ENCODE assay signal across 17 cellular contexts in genomic region chr2:130910931-130911330, GRCh38.
DNase-seq lines count a peak whose midpoint lies in the region; ATAC-seq and TF ChIP-seq lines count a peak whose summit lies in the region.
"Had no signal": no experiment of that assay in that cellular context is flagged by ENCODE, and none has a peak within 500 bp of the region (broad histone marks: within the 10 kb centered on the region; RNA-seq: fewer than 3 reads in every experiment).

No MANE protein-coding gene starts in this region.

- H3K79me1 ChIP-seq in trophoblast cell (ENCODE audit: low read length): peaks cover 5% of the 10 kb centered on the region

- H2BK5ac ChIP-seq in trophoblast cell (ENCODE audit: low read depth, low read length, poor library complexity): no peak overlapping the region

- H2AFZ ChIP-seq in trophoblast cell (ENCODE audit: insufficient read depth, low read length, poor library complexity): no peak overlapping the region

- H3K36me3 ChIP-seq in breast epithelium: no peaks in the 10 kb centered on the region
- no peaks in the 10 kb centered on the region for H3K36me3 ChIP-seq in trophoblast cell (ENCODE audit: control insufficient read depth in 1 of 2, insufficient read depth in 2 of 2, low read length in 2 of 2)
- H3K36me3 ChIP-seq: BLaER1 had no signal

- no TSS peak for BruUV-seq in MCF 10A (replicated peaks; lab: Mats Ljungman, UMichigan)

- H3K79me2 ChIP-seq in trophoblast cell (ENCODE audit: control insufficient read depth, insufficient read depth, low read length, poor library complexity): no peaks in the 10 kb centered on the region

- TF ChIP-seq CTCF in MCF 10A (IDR thresholded peaks at IDR 0.05; ENCODE audit: unreplicated experiment) (no peak), breast epithelium (IDR thresholded peaks at IDR 0.05) (no peak), foreskin keratinocyte (conservative IDR thresholded peaks at IDR 0.05) (no peak)

- H3K9ac ChIP-seq in trophoblast cell (ENCODE audit: low read length): no peak overlapping the region
- H3K9ac ChIP-seq: BLaER1 had no signal

- no peak overlapping the region for H2BK120ac ChIP-seq in trophoblast cell (ENCODE audit: insufficient read depth, low read length, poor library complexity)

- no peak for DNase-seq in MCF 10A (ENCODE audit: unreplicated experiment)
- no peak for DNase-seq in breast epithelium (ENCODE audit: low spot score in 2 of 2)
- DNase-seq in foreskin keratinocyte: no peak
- no peak for DNase-seq in trophoblast cell
- no peak for DNase-seq in activated T-helper 2 cell treated with anti-CD3 and anti-CD28 coated beads, Interferon-gamma antibody, Interleukin-2, Interleukin-4, amounts not matched to agents 10 μg/mL and 5 μg/mL and 100 μg/mL, durations not matched to agents 14 hours and 24 hours and 36 hours (ENCODE audit: low spot score)
- DNase-seq: 8988T; AML-193; Caco-2; CD8-positive, alpha-beta memory T cell; DMS53; GF-D8; HCEC 1CT; HFFc6 had no signal

- peak overlapping the region; percentile 6 for H4K8ac ChIP-seq in trophoblast cell (ENCODE audit: low read depth, low read length)

- H2AK5ac ChIP-seq in trophoblast cell (ENCODE audit: low read length): no peak overlapping the region

- H2BK12ac ChIP-seq in trophoblast cell (ENCODE audit: low read length): no peak overlapping the region

- H3K23ac ChIP-seq in trophoblast cell (ENCODE audit: low read length): no peak overlapping the region

- no peak overlapping the region for H3K18ac ChIP-seq in trophoblast cell (ENCODE audit: low read length)

- POLR2A ChIA-PET in MCF 10A (lab: Yijun Ruan, JAX): interaction anchor here (0.7 to 2.5 kb wide), 7 partner anchors 14 to 198 kb away, joined by 3 to 9 read pairs (median 8); no protein-coding TSS in a partner anchor

- no peak overlapping the region for H3K27ac ChIP-seq in breast epithelium
- H3K27ac ChIP-seq in foreskin keratinocyte: peak overlapping the region; percentile 50
- no peak overlapping the region for H3K27ac ChIP-seq in trophoblast cell (ENCODE audit: low read depth, low read length)
- H3K27ac ChIP-seq: BLaER1 had no signal

- CTCF ChIA-PET in MCF 10A (lab: Yijun Ruan, JAX): interaction anchor here (0.6 to 1.4 kb wide), 5 partner anchors 20 to 549 kb away, joined by 3 to 4 read pairs (median 3); no protein-coding TSS in a partner anchor

- intact Hi-C loops in MCF 10A (cut with micrococcal nuclease) (no loop called here), breast epithelium (cut with DNase I; ENCODE audit: low total_unique reads) (no loop called here)
- intact Hi-C loops in activated T-helper 2 cell treated with anti-CD3 and anti-CD28 coated beads, Interferon-gamma antibody, Interleukin-2, Interleukin-4, amounts not matched to agents 10 μg/mL and 5 μg/mL and 100 μg/mL, durations not matched to agents 14 hours and 24 hours and 36 hours (cut with micrococcal nuclease): no loop called here

- no peaks in the 10 kb centered on the region for H3K9me3 ChIP-seq in breast epithelium
- no peaks in the 10 kb centered on the region for H3K9me3 ChIP-seq in trophoblast cell (ENCODE audit: insufficient read depth, low read depth, low read length)

- H3K4me3 ChIP-seq in breast epithelium: no peak overlapping the region
- H3K4me3 ChIP-seq in trophoblast cell (ENCODE audit: low read depth, low read length): no peak overlapping the region
- H3K4me3 ChIP-seq: BLaER1 had no signal

- H3K9me3 Mint-ChIP-seq in MCF 10A (ENCODE audit: unreplicated experiment): no peaks in the 10 kb centered on the region
- H3K9me3 Mint-ChIP-seq in activated T-helper 2 cell treated with anti-CD3 and anti-CD28 coated beads, Interferon-gamma antibody, Interleukin-2, Interleukin-4, amounts not matched to agents 10 μg/mL and 5 μg/mL and 100 μg/mL, durations not matched to agents 14 hours and 24 hours and 36 hours: no peaks in the 10 kb centered on the region
- H3K9me3 Mint-ChIP-seq: HFFc6 had no signal

- ATAC-seq in foreskin keratinocyte (no peak), HG02885 (IDR thresholded peaks at IDR 0.05; ENCODE audit: poor library complexity, unreplicated experiment) (no peak), GM18909 (IDR thresholded peaks at IDR 0.05; ENCODE audit: poor library complexity, unreplicated experiment) (no peak)
- ATAC-seq: HepG2 had no signal

- no peak for TF ChIP-seq POLR2A in breast epithelium (IDR thresholded peaks at IDR 0.05)

- WGBS in trophoblast cell (ENCODE audit: extremely low coverage, insufficient coverage, insufficient read length): no CpG with 5 or more reads among the region's 6 CpGs

- peaks cover 24% of the 10 kb centered on the region for H3K36me3 Mint-ChIP-seq in MCF 10A (ENCODE audit: insufficient read depth, unreplicated experiment)
- no peaks in the 10 kb centered on the region for H3K36me3 Mint-ChIP-seq in activated T-helper 2 cell treated with anti-CD3 and anti-CD28 coated beads, Interferon-gamma antibody, Interleukin-2, Interleukin-4, amounts not matched to agents 10 μg/mL and 5 μg/mL and 100 μg/mL, durations not matched to agents 14 hours and 24 hours and 36 hours (ENCODE audit: low read depth)

- H3K4me1 ChIP-seq in breast epithelium (no peaks in the 10 kb centered on the region), foreskin keratinocyte (peaks cover 39% of the 10 kb centered on the region), trophoblast cell (ENCODE audit: control insufficient read depth in 1 of 2, insufficient read depth in 2 of 2, low read length in 2 of 2) (peaks cover 17 to 18% of the 10 kb centered on the region in 2 experiments)
- H3K4me1 ChIP-seq: Caco-2 had no signal

- no peak overlapping the region for H3K4me3 Mint-ChIP-seq in MCF 10A (ENCODE audit: unreplicated experiment)
- no peak overlapping the region for H3K4me3 Mint-ChIP-seq in activated T-helper 2 cell treated with anti-CD3 and anti-CD28 coated beads, Interferon-gamma antibody, Interleukin-2, Interleukin-4, amounts not matched to agents 10 μg/mL and 5 μg/mL and 100 μg/mL, durations not matched to agents 14 hours and 24 hours and 36 hours (ENCODE audit: low read depth)
- H3K4me3 Mint-ChIP-seq: CD8-positive, alpha-beta memory T cell; HFFc6 had no signal

- no peak overlapping the region for H4K12ac ChIP-seq in trophoblast cell (ENCODE audit: low read depth, low read length)

- H3K27ac Mint-ChIP-seq in MCF 10A (ENCODE audit: low read depth, unreplicated experiment): peak overlapping the region; percentile 79
- no peak overlapping the region for H3K27ac Mint-ChIP-seq in activated T-helper 2 cell treated with anti-CD3 and anti-CD28 coated beads, Interferon-gamma antibody, Interleukin-2, Interleukin-4, amounts not matched to agents 10 μg/mL and 5 μg/mL and 100 μg/mL, durations not matched to agents 14 hours and 24 hours and 36 hours
- H3K27ac Mint-ChIP-seq: CD8-positive, alpha-beta memory T cell; HFFc6 had no signal

- no peak overlapping the region for H3K4me2 ChIP-seq in trophoblast cell (ENCODE audit: low read length)
- H3K4me2 ChIP-seq: BLaER1 had no signal

- no peaks in the 10 kb centered on the region for H3K27me3 Mint-ChIP-seq in MCF 10A (ENCODE audit: insufficient read depth, unreplicated experiment)
- H3K27me3 Mint-ChIP-seq in activated T-helper 2 cell treated with anti-CD3 and anti-CD28 coated beads, Interferon-gamma antibody, Interleukin-2, Interleukin-4, amounts not matched to agents 10 μg/mL and 5 μg/mL and 100 μg/mL, durations not matched to agents 14 hours and 24 hours and 36 hours (ENCODE audit: low read depth): peaks cover 9% of the 10 kb centered on the region

- peaks cover 37% of the 10 kb centered on the region for H3K4me1 Mint-ChIP-seq in MCF 10A (ENCODE audit: insufficient read depth, unreplicated experiment)
- H3K4me1 Mint-ChIP-seq in activated T-helper 2 cell treated with anti-CD3 and anti-CD28 coated beads, Interferon-gamma antibody, Interleukin-2, Interleukin-4, amounts not matched to agents 10 μg/mL and 5 μg/mL and 100 μg/mL, durations not matched to agents 14 hours and 24 hours and 36 hours (ENCODE audit: low read depth): no peaks in the 10 kb centered on the region
- H3K4me1 Mint-ChIP-seq: CD8-positive, alpha-beta memory T cell had no signal

- peaks cover 0 to 14% of the 10 kb centered on the region in 2 donors for H3K27me3 ChIP-seq in breast epithelium
- no peaks in the 10 kb centered on the region for H3K27me3 ChIP-seq in foreskin keratinocyte
- H3K27me3 ChIP-seq in trophoblast cell (ENCODE audit: insufficient read depth, low read length): no peaks in the 10 kb centered on the region

- H4K91ac ChIP-seq in trophoblast cell (ENCODE audit: low read depth, low read length): peak overlapping the region; percentile 11

- no peak overlapping the region for H3K4ac ChIP-seq in trophoblast cell (ENCODE audit: low read depth, low read length)

- no peak overlapping the region for H3K14ac ChIP-seq in trophoblast cell (ENCODE audit: low read length)
